ENCODE assay signal across 17 cellular contexts in the genomic region with DNA sequence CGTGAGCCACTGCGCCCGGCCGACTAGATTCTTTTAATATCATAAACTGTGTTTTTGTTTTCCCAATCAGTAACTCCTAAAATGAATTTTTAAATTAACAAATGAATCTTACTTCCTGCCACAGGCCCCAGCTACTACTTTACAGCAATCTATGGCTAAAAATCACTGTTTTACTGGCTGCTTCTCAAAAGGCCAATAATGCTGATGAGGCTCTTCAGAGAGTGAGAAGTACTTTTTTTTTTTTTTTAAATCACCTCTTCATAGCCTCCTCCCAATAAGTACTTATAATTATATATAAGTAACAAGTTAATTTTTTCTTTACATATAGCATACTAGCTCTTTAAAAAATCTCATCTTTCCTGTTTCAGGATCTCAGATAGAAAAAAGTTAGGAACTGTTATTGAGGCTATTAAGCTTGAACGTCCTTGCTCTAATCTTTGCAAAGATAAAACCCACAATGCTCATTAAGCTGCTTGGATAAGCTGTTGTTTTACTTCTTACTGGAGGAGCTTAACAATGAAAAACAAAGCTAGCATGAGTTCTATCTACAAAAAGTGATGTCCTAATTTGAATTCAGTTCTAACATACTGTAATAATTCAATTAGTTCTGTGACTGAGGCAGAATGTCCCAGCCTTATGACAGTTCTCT.
"Had no signal": no experiment of that assay in that cellular context is flagged by ENCODE, and none has a peak within 500 bp of the region (broad histone marks: within the 10 kb centered on the region; RNA-seq: fewer than 3 reads in every experiment).

No MANE protein-coding gene starts in this region.

- ATAC-seq: heart right ventricle, psoas muscle, sciatic nerve had no signal

- H3K9me3 Mint-ChIP-seq: activated B cell treated with CpG ODN at 0.5 μM for 24 hours; dendritic cell treated with granulocyte-macrophage colony-stimulating factor and Interleukin-4, amounts not matched to agents 40 ng/mL and 50 ng/mL, for 4 days; neural crest cell had no signal

- H3K36me3 ChIP-seq: lower lobe of right lung had no signal

- H3K4me1 ChIP-seq: heart right ventricle, lower lobe of right lung, psoas muscle had no signal

- FAIRE-seq: frontal cortex, islet of Langerhans had no signal

- H3K4me1 Mint-ChIP-seq: activated B cell treated with CpG ODN at 0.5 μM for 24 hours, neural crest cell had no signal

- DNase-seq: activated B cell treated with CpG ODN at 0.5 μM for 24 hours; activated CD4-positive, alpha-beta T cell treated with anti-CD3 and anti-CD28 coated beads for 48 hours; activated CD8-positive, alpha-beta memory T cell treated with anti-CD3 and anti-CD28 coated beads, Interleukin-2, amount 50 U/mL, for 48 hours; anterior cingulate cortex; cerebellar nuclear complex; heart right ventricle; left colon; lower lobe of right lung; psoas muscle; stimulated activated CD4-positive, alpha-beta T cell treated with anti-CD3 and anti-CD28 coated beads, Interleukin-1b, Interleukin-23, amount 100 ng/mL, for 48 hours; T-helper 2 cell had no signal

- H3K4me3 Mint-ChIP-seq: activated B cell treated with CpG ODN at 0.5 μM for 24 hours; dendritic cell treated with granulocyte-macrophage colony-stimulating factor and Interleukin-4, amounts not matched to agents 40 ng/mL and 50 ng/mL, for 4 days; mesothelial cell of epicardium; neural crest cell had no signal

- H3K4me3 ChIP-seq: heart right ventricle, lower lobe of right lung, psoas muscle had no signal

- H3K27ac ChIP-seq: heart right ventricle, lower lobe of right lung, psoas muscle had no signal

- H3K27me3 Mint-ChIP-seq: activated B cell treated with CpG ODN at 0.5 μM for 24 hours; dendritic cell treated with granulocyte-macrophage colony-stimulating factor and Interleukin-4, amounts not matched to agents 40 ng/mL and 50 ng/mL, for 4 days had no signal

- H3K27ac Mint-ChIP-seq: activated B cell treated with CpG ODN at 0.5 μM for 24 hours; dendritic cell treated with granulocyte-macrophage colony-stimulating factor and Interleukin-4, amounts not matched to agents 40 ng/mL and 50 ng/mL, for 4 days had no signal

- H3K27me3 ChIP-seq: heart right ventricle had no signal

- H3K9me3 ChIP-seq: heart right ventricle, lower lobe of right lung, psoas muscle had no signal
